Comparison of ENCODE assay signal across 13 cellular contexts in genomic region chr2:241692448-241692847, GRCh38. TPM values are rescaled to one million over a fixed set of nuclear protein-coding genes. Genes with fewer than 3 reads are reported as not detected.
DNase-seq lines count a peak whose midpoint lies in the region; ATAC-seq and TF ChIP-seq lines count a peak whose summit lies in the region.
"Had no signal": no experiment of that assay in that cellular context is flagged by ENCODE, and none has a peak within 500 bp of the region (broad histone marks: within the 10 kb centered on the region; RNA-seq: fewer than 3 reads in every experiment).

No MANE protein-coding gene starts in this region.

- TF ChIP-seq CTCF in MCF 10A (IDR thresholded peaks at IDR 0.05; ENCODE audit: unreplicated experiment) (no peak), breast epithelium (IDR thresholded peaks at IDR 0.05) (no peak), GM13977 (IDR thresholded peaks at IDR 0.05; ENCODE audit: extremely low read depth, insufficient read depth, missing control alignments) (no peak)

- H3K4me1 ChIP-seq in breast epithelium (peaks cover 5 to 9% of the 10 kb centered on the region in 2 donors), adipocyte (ENCODE audit: control insufficient read depth, insufficient read depth, low read length) (peaks cover 21% of the 10 kb centered on the region)

- in situ Hi-C loops in GM13977 (cut with MboI; ENCODE audit: low pct_unique_long_range_greater_than_20kb, low sequenced_read_pairs, unreplicated experiment): no loop called here

- no peaks in the 10 kb centered on the region for H3K27me3 Mint-ChIP-seq in MCF 10A (ENCODE audit: insufficient read depth, unreplicated experiment)
- H3K27me3 Mint-ChIP-seq in stimulated activated naive B cell treated with anti-CD40 and anti-IgM and Interleukin-4, amounts not matched to agents 10 μg/mL and 1 μg/mL and 100 μg/mL, for 72 hours: no peaks in the 10 kb centered on the region
- H3K27me3 Mint-ChIP-seq: activated naive CD4-positive, alpha-beta T cell treated with anti-CD3 and anti-CD28 coated beads, Interleukin-2, amount 10 ng/mL, durations not matched to agents 7 days and 5 days had no signal

- peak; percentile 33 for DNase-seq in MCF 10A (ENCODE audit: unreplicated experiment)
- DNase-seq in breast epithelium (ENCODE audit: low spot score in 2 of 2): no peak
- peak; percentile 72 for DNase-seq in adipocyte (ENCODE audit: low read depth)
- peak; percentile 67 for DNase-seq in fibroblast of the conjunctiva (ENCODE audit: low read depth)
- no peak for DNase-seq in stimulated activated naive B cell treated with anti-CD40 and anti-IgM and Interleukin-4, amounts not matched to agents 10 μg/mL and 1 μg/mL and 100 μg/mL, for 72 hours
- no peak for DNase-seq in nucleus accumbens (lab: John Stamatoyannopoulos, UW)
- no peak for DNase-seq in GM13977 (ENCODE audit: low spot score)
- DNase-seq: activated naive CD4-positive, alpha-beta T cell treated with anti-CD3 and anti-CD28 coated beads, Interleukin-2, amount 10 ng/mL, durations not matched to agents 7 days and 5 days; DMS 273 treated with DMSO at 0.1 percent for 48 hours; NCI-H1092; NCI-H2171 treated with DMSO at 0.1 percent for 48 hours had no signal

- H3K9ac ChIP-seq in adipocyte (ENCODE audit: low read length): no peak overlapping the region
- H3K9ac ChIP-seq: parathyroid adenoma had no signal

- POLR2A ChIA-PET in MCF 10A (lab: Yijun Ruan, JAX): interaction anchor here (2.5 kb wide), 1 partner anchor 10 kb away, joined by 22 read pairs; the partner anchor contains the start of gene ING5

- peaks cover 57% of the 10 kb centered on the region for H3K36me3 Mint-ChIP-seq in MCF 10A (ENCODE audit: insufficient read depth, unreplicated experiment)
- H3K36me3 Mint-ChIP-seq in stimulated activated naive B cell treated with anti-CD40 and anti-IgM and Interleukin-4, amounts not matched to agents 10 μg/mL and 1 μg/mL and 100 μg/mL, for 72 hours: peaks cover 21 to 36% of the 10 kb centered on the region in 2 donors

- intact Hi-C loops in MCF 10A (cut with micrococcal nuclease) (no loop called here), breast epithelium (cut with DNase I; ENCODE audit: low total_unique reads) (no loop called here)

- BruUV-seq in MCF 10A (replicated peaks; lab: Mats Ljungman, UMichigan): no TSS peak

- no peak overlapping the region for H3K4me3 Mint-ChIP-seq in MCF 10A (ENCODE audit: unreplicated experiment)
- no peak overlapping the region for H3K4me3 Mint-ChIP-seq in stimulated activated naive B cell treated with anti-CD40 and anti-IgM and Interleukin-4, amounts not matched to agents 10 μg/mL and 1 μg/mL and 100 μg/mL, for 72 hours
- H3K4me3 Mint-ChIP-seq: activated naive CD4-positive, alpha-beta T cell treated with anti-CD3 and anti-CD28 coated beads, Interleukin-2, amount 10 ng/mL, durations not matched to agents 7 days and 5 days had no signal

- H3K9me3 ChIP-seq in breast epithelium: no peaks in the 10 kb centered on the region
- no peaks in the 10 kb centered on the region for H3K9me3 ChIP-seq in adipocyte (ENCODE audit: control insufficient read depth, low read length)

- no peak overlapping the region for H3K27ac Mint-ChIP-seq in MCF 10A (ENCODE audit: low read depth, unreplicated experiment)
- H3K27ac Mint-ChIP-seq in stimulated activated naive B cell treated with anti-CD40 and anti-IgM and Interleukin-4, amounts not matched to agents 10 μg/mL and 1 μg/mL and 100 μg/mL, for 72 hours: peak overlapping the region; percentile 73
- H3K27ac Mint-ChIP-seq: activated naive CD4-positive, alpha-beta T cell treated with anti-CD3 and anti-CD28 coated beads, Interleukin-2, amount 10 ng/mL, durations not matched to agents 7 days and 5 days had no signal

- CTCF ChIA-PET in MCF 10A (lab: Yijun Ruan, JAX): interaction anchor here (0.7 to 1.1 kb wide), 4 partner anchors 11 to 142 kb away, joined by 3 to 4 read pairs (median 4); no protein-coding TSS in a partner anchor

- H3K9me3 Mint-ChIP-seq in MCF 10A (ENCODE audit: unreplicated experiment): no peaks in the 10 kb centered on the region
- H3K9me3 Mint-ChIP-seq in stimulated activated naive B cell treated with anti-CD40 and anti-IgM and Interleukin-4, amounts not matched to agents 10 μg/mL and 1 μg/mL and 100 μg/mL, for 72 hours: no peaks in the 10 kb centered on the region
- H3K9me3 Mint-ChIP-seq: activated naive CD4-positive, alpha-beta T cell treated with anti-CD3 and anti-CD28 coated beads, Interleukin-2, amount 10 ng/mL, durations not matched to agents 7 days and 5 days had no signal

- no peaks in the 10 kb centered on the region for H3K27me3 ChIP-seq in breast epithelium
- no peaks in the 10 kb centered on the region for H3K27me3 ChIP-seq in adipocyte (replicated peaks; ENCODE audit: control insufficient read depth, insufficient read depth, low read length)

- no peaks in the 10 kb centered on the region for H3K36me3 ChIP-seq in breast epithelium
- H3K36me3 ChIP-seq in adipocyte (ENCODE audit: control insufficient read depth, insufficient read depth, low read length, severe bottlenecking): peaks cover 25% of the 10 kb centered on the region

- no peak for ATAC-seq in stimulated activated naive B cell treated with anti-CD40 and anti-IgM and Interleukin-4, amounts not matched to agents 10 μg/mL and 1 μg/mL and 100 μg/mL, for 72 hours (replicated peaks)
- no peak for ATAC-seq in GM21367 (IDR thresholded peaks at IDR 0.05; ENCODE audit: unreplicated experiment)

- no peak overlapping the region for H3K27ac ChIP-seq in breast epithelium
- H3K27ac ChIP-seq: parathyroid adenoma had no signal

- H3K4me1 Mint-ChIP-seq in MCF 10A (ENCODE audit: insufficient read depth, unreplicated experiment): peaks cover 7% of the 10 kb centered on the region
- H3K4me1 Mint-ChIP-seq in stimulated activated naive B cell treated with anti-CD40 and anti-IgM and Interleukin-4, amounts not matched to agents 10 μg/mL and 1 μg/mL and 100 μg/mL, for 72 hours: peaks cover 13 to 15% of the 10 kb centered on the region in 2 donors

- no peak for TF ChIP-seq POLR2A in breast epithelium (IDR thresholded peaks at IDR 0.05)

- H3K4me3 ChIP-seq in breast epithelium (no peak overlapping the region), adipocyte (ENCODE audit: low read length) (no peak overlapping the region)

RNA-seq across cellular contexts. Expression of gene DTYMK, which starts 5.8 kb away (rescaled TPM):
- total RNA-seq in MCF 10A (2022) (38.2 and 66.3 TPM in 2 replicates), breast epithelium (10 to 100 TPM; 16.8 to 23.2 (median 19.7) TPM)

RNA-seq across cellular contexts. Expression of gene ING5, which starts 9.4 kb away (rescaled TPM):
- 27.8 and 35.5 TPM in 2 replicates for total RNA-seq in MCF 10A (2022)
- 10 to 100 TPM; 29.6 to 49.0 (median 45.6) TPM for total RNA-seq in breast epithelium

RNA-seq across cellular contexts. Expression of gene D2HGDH, which starts 42.0 kb away (rescaled TPM):
- total RNA-seq in MCF 10A (2022) (37.5 and 41.5 TPM in 2 replicates), breast epithelium (10 to 100 TPM; 16.3 to 29.2 (median 22.2) TPM)

RNA-seq across cellular contexts. Expression of gene ATG4B, which starts 55.0 kb away (rescaled TPM):
- total RNA-seq in MCF 10A (2022) (70.9 and 72.8 TPM in 2 replicates), breast epithelium (10 to 100 TPM; 47.7 to 71.1 (median 64.2) TPM)

RNA-seq across cellular contexts. Expression of gene THAP4, which starts 55.5 kb away (rescaled TPM):
- 64.5 and 91.8 TPM in 2 replicates for total RNA-seq in MCF 10A (2022)
- 10 to 100 TPM; 35.3 to 45.9 (median 38.1) TPM for total RNA-seq in breast epithelium

Comparison
In these comparisons a context has a peak if more than half of its experiments do, and no peak if none do; other contexts are left out.
1. DNase-seq: peak in MCF 10A (single experiment), adipocyte (single experiment) and fibroblast of the conjunctiva (single experiment); none in breast epithelium (0 of 2), stimulated activated naive B cell treated with anti-CD40 and anti-IgM and Interleukin-4, amounts not matched to agents 10 μg/mL and 1 μg/mL and 100 μg/mL, for 72 hours (single experiment), nucleus accumbens (0 of 56) and GM13977 (single experiment).